Comparison of ENCODE assay signal across 7 cellular contexts in the genomic region with DNA sequence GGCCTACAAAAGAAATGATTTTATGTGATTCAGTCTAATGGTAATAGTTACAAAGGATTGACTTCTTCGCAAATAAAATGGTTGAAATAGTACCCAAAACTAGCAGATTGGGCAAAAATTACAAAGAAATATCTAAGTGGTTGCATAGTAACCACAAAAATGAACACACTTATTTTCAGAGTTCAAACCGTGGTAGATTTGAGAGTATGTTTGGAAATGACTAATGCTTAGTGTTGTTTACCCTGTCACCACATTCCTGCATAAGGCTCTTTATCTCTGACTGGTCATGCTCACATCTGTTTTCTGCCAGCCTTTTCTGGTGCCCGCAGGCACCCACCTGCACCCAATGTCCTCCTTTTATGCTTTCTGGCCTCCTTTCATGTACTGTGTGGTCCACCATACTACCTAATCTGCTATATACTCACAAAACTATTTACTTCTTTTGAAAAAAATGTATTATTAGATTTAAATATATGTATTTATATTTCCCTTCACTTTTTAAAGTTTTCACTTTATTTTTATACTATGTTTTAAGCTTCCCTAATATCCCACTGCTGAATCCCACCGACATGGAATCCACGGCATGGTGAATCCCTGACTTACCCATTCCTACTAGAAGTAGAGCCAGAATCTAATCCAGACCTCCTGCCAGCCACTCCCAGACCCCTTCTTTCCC. TPM values are rescaled to one million over a fixed set of nuclear protein-coding genes. Genes with fewer than 3 reads are reported as not detected.
DNase-seq lines count a peak whose midpoint lies in the region; ATAC-seq and TF ChIP-seq lines count a peak whose summit lies in the region.

No MANE protein-coding gene starts in this region.

- intact Hi-C loops in uterus (cut with DNase I; ENCODE audit: low total_unique reads), result no loop called here

- ATAC-seq in GM18520 (IDR thresholded peaks at IDR 0.05; ENCODE audit: unreplicated experiment) (peak; percentile 91), HG02610 (IDR thresholded peaks at IDR 0.05; ENCODE audit: unreplicated experiment) (peak; percentile 94)

- no peaks in the 10 kb centered on the region for H3K4me1 ChIP-seq in uterus

- TF ChIP-seq CTCF in astrocyte of the cerebellum (IDR thresholded peaks at IDR 0.05; ENCODE audit: low read depth, low read length, missing control alignments) (no peak), uterus (IDR thresholded peaks at IDR 0.05) (no peak)

- no peaks in the 10 kb centered on the region for H3K27me3 ChIP-seq in uterus

- H3K36me3 ChIP-seq in uterus, result no peaks in the 10 kb centered on the region

- H3K27ac ChIP-seq in uterus, result no peak overlapping the region

- in situ Hi-C loops in astrocyte of the cerebellum (cut with HindIII; ENCODE audit: low sequenced_read_pairs), result no loop called here

- no peak overlapping the region for H3K4me3 ChIP-seq in astrocyte of the cerebellum (ENCODE audit: low read depth, low read length)
- no peak overlapping the region for H3K4me3 ChIP-seq in uterus

- DNase-seq in MV-4-11 (lab: John Stamatoyannopoulos, UW), result peak; percentile 86
- DNase-seq in astrocyte of the cerebellum (ENCODE audit: low read depth), result peak; percentile 79
- DNase-seq in non-pigmented ciliary epithelial cell (ENCODE audit: low read depth), result peak; percentile 76
- DNase-seq in uterus, result no peak
- DNase-seq in SHP77 (lab: John Stamatoyannopoulos, UW), result no peak

- no peaks in the 10 kb centered on the region for H3K9me3 ChIP-seq in uterus

- TF ChIP-seq POLR2A in uterus (IDR thresholded peaks at IDR 0.05), result no peak

RNA-seq across cellular contexts. Expression of gene PTPRC, which starts 30.3 kb away (rescaled TPM):
- 10 to 100 TPM; 12.7 to 28.7 (median 16.3) TPM for total RNA-seq in uterus

Comparison
In these comparisons a context has a peak if more than half of its experiments do, and no peak if none do; other contexts are left out.
1. DNase-seq: peak in MV-4-11 (single experiment), astrocyte of the cerebellum (single experiment) and non-pigmented ciliary epithelial cell (single experiment); none in uterus (0 of 2) and SHP77 (0 of 2).